ENCODE assay signal across 16 cellular contexts in genomic region chr3:171690291-171690690, GRCh38.
DNase-seq lines count a peak whose midpoint lies in the region; ATAC-seq and TF ChIP-seq lines count a peak whose summit lies in the region.
"Had no signal": no experiment of that assay in that cellular context is flagged by ENCODE, and none has a peak within 500 bp of the region (broad histone marks: within the 10 kb centered on the region; RNA-seq: fewer than 3 reads in every experiment).

No MANE protein-coding gene starts in this region.

- DNase-seq in CD1c-positive myeloid dendritic cell (ENCODE audit: extremely low spot score) (peak; percentile 32), MV-4-11 (lab: John Stamatoyannopoulos, UW) (peak; percentile 70), erythroblast (lab: John Stamatoyannopoulos, UW) (no peak), nucleus accumbens (lab: John Stamatoyannopoulos, UW) (no peak)
- no peak for DNase-seq in activated naive CD8-positive, alpha-beta T cell treated with anti-CD3 and anti-CD28 coated beads, Interleukin-2, amount 50 U/mL, for 24 hours
- no peak for DNase-seq in stimulated activated CD4-positive, alpha-beta T cell treated with anti-CD3 and anti-CD28 coated beads, Interleukin-2, amount 100 ng/mL, for 24 hours
- DNase-seq: activated CD4-positive, alpha-beta T cell treated with anti-CD3 and anti-CD28 coated beads for 48 hours; activated T-cell treated with anti-CD3 and anti-CD28 coated beads, Interleukin-2, amount 50 U/mL, for 1 hour; aorta; colonic mucosa; mesendoderm; NCI-H1092 treated with DMSO at 0.1 percent for 48 hours; Peyer's patch had no signal

- H3K9me3 Mint-ChIP-seq in activated naive CD8-positive, alpha-beta T cell treated with anti-CD3 and anti-CD28 coated beads, Interleukin-2, amount 50 U/mL, for 24 hours: no peaks in the 10 kb centered on the region
- H3K9me3 Mint-ChIP-seq: T-helper 1 cell treated with Interleukin-12 subunit alpha and Interleukin-12 subunit beta and Interleukin-4 antibody, amounts not matched to agents 30 μg/mL and 1 μg/mL, for 36 hours had no signal

- peaks cover 4% of the 10 kb centered on the region for H3K27me3 Mint-ChIP-seq in activated naive CD8-positive, alpha-beta T cell treated with anti-CD3 and anti-CD28 coated beads, Interleukin-2, amount 50 U/mL, for 24 hours

- TF ChIP-seq POLR2A in erythroblast (IDR thresholded peaks at IDR 0.05; ENCODE audit: low read length): no peak

- ATAC-seq in GM18909 (IDR thresholded peaks at IDR 0.05; ENCODE audit: poor library complexity, unreplicated experiment) (peak; percentile 53), SK-N-SH treated with all-trans-retinoic acid at 6 μM for 48 hours (no peak)
- ATAC-seq in activated naive CD8-positive, alpha-beta T cell treated with anti-CD3 and anti-CD28 coated beads, Interleukin-2, amount 50 U/mL, for 24 hours: no peak

- peaks cover 7% of the 10 kb centered on the region for H3K4me1 Mint-ChIP-seq in activated naive CD8-positive, alpha-beta T cell treated with anti-CD3 and anti-CD28 coated beads, Interleukin-2, amount 50 U/mL, for 24 hours

- H3K36me3 Mint-ChIP-seq in activated naive CD8-positive, alpha-beta T cell treated with anti-CD3 and anti-CD28 coated beads, Interleukin-2, amount 50 U/mL, for 24 hours (ENCODE audit: low read depth): no peaks in the 10 kb centered on the region

- peak overlapping the region; percentile 28 for H3K27ac Mint-ChIP-seq in activated naive CD8-positive, alpha-beta T cell treated with anti-CD3 and anti-CD28 coated beads, Interleukin-2, amount 50 U/mL, for 24 hours
- H3K27ac Mint-ChIP-seq: T-helper 1 cell treated with Interleukin-12 subunit alpha and Interleukin-12 subunit beta and Interleukin-4 antibody, amounts not matched to agents 30 μg/mL and 1 μg/mL, for 36 hours had no signal

- no peak overlapping the region for H3K4me3 Mint-ChIP-seq in activated naive CD8-positive, alpha-beta T cell treated with anti-CD3 and anti-CD28 coated beads, Interleukin-2, amount 50 U/mL, for 24 hours
- H3K4me3 Mint-ChIP-seq: T-helper 1 cell treated with Interleukin-12 subunit alpha and Interleukin-12 subunit beta and Interleukin-4 antibody, amounts not matched to agents 30 μg/mL and 1 μg/mL, for 36 hours had no signal

TF ChIP-seq in SK-N-SH treated with all-trans-retinoic acid at 6 μM for 48 hours, 23 proteins besides CTCF, POLR2A, EP300 and RAD21:
- TF ChIP-seq ARNTL (CRISPR knock-in tag; IDR thresholded peaks at IDR 0.05; ENCODE audit: borderline replicate concordance, low read depth) (no peak), CREB5 (CRISPR knock-in tag; IDR thresholded peaks at IDR 0.05; ENCODE audit: low read depth) (no peak), ZNF565 (CRISPR knock-in tag; conservative IDR thresholded peaks at IDR 0.05; ENCODE audit: low read depth) (no peak), RARB (CRISPR knock-in tag; IDR thresholded peaks at IDR 0.05) (no peak), PPARA (CRISPR knock-in tag; IDR thresholded peaks at IDR 0.05; ENCODE audit: borderline replicate concordance) (no peak), ZC3H10 (CRISPR knock-in tag; IDR thresholded peaks at IDR 0.05) (no peak), ZFP30 (CRISPR knock-in tag; IDR thresholded peaks at IDR 0.05) (no peak), CSRNP3 (CRISPR knock-in tag; IDR thresholded peaks at IDR 0.05) (no peak), ZNF70 (CRISPR knock-in tag; IDR thresholded peaks at IDR 0.05) (no peak), ZNF8 (CRISPR knock-in tag; IDR thresholded peaks at IDR 0.05) (no peak), BACH2 (CRISPR knock-in tag; IDR thresholded peaks at IDR 0.05; ENCODE audit: borderline replicate concordance) (no peak), SNAI2 (CRISPR knock-in tag; IDR thresholded peaks at IDR 0.05) (no peak)

Comparison
In these comparisons a context has a peak if more than half of its experiments do, and no peak if none do; other contexts are left out.
1. DNase-seq: peak in CD1c-positive myeloid dendritic cell (single experiment) and MV-4-11 (single experiment); none in activated naive CD8-positive, alpha-beta T cell treated with anti-CD3 and anti-CD28 coated beads, Interleukin-2, amount 50 U/mL, for 24 hours (single experiment), erythroblast (0 of 2), nucleus accumbens (0 of 56) and stimulated activated CD4-positive, alpha-beta T cell treated with anti-CD3 and anti-CD28 coated beads, Interleukin-2, amount 100 ng/mL, for 24 hours (0 of 2).